ENCODE assay signal across 4 cellular contexts in the genomic region with DNA sequence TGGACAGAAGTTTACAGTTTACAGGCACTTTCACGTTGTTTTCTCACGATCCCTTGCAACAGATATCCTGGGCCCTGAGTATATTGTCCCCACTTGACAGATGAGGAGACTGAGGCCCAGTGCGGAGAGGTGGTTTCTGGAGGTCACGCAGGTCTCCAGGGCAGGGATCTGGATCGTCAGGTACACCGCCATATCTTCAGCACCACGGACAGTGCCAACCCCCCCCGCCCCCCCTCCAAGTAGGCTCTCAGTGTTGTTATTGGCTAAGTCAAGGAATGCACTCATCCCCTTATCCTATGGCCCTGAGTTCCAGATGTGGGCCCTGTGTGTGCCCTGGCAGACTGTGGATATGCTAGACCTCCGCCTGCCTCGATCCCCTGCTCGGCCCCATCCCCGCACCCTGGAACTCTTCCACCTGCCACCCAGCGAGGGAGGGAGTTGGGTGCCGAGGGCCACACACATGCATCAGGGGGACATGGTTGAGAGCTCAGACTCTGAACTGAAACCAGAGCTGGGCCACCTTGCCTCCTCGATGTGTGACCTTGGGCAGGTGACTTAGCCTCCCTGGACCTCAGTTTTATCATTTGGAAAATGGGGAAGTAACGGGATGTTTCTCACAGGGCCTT.
TF ChIP-seq lines count a peak whose summit lies in the region.

No MANE protein-coding gene starts in this region.

TF ChIP-seq in SK-N-SH, 30 proteins besides CTCF, POLR2A, EP300 and RAD21:
- no peak for TF ChIP-seq NRF1 (IDR thresholded peaks at IDR 0.05; ENCODE audit: low read depth, low read length)
- peak; percentile 83 for TF ChIP-seq REST (IDR thresholded peaks at IDR 0.05; ENCODE audit: low read depth, low read length)

TF ChIP-seq in SK-N-SH treated with all-trans-retinoic acid at 6 μM for 48 hours, 23 proteins besides CTCF, POLR2A, EP300 and RAD21:
- no peak for TF ChIP-seq ZFP3 (CRISPR knock-in tag; IDR thresholded peaks at IDR 0.05)
- no peak for TF ChIP-seq GLIS3 (CRISPR knock-in tag; IDR thresholded peaks at IDR 0.05)
- TF ChIP-seq ZFP30 (CRISPR knock-in tag; IDR thresholded peaks at IDR 0.05) = no peak
- TF ChIP-seq ARNTL (CRISPR knock-in tag; IDR thresholded peaks at IDR 0.05; ENCODE audit: borderline replicate concordance, low read depth) = no peak
- TF ChIP-seq ZNF8 (CRISPR knock-in tag; IDR thresholded peaks at IDR 0.05) = no peak
- no peak for TF ChIP-seq TOX (CRISPR knock-in tag; IDR thresholded peaks at IDR 0.05; ENCODE audit: borderline replicate concordance)
- TF ChIP-seq, protein P1, sequence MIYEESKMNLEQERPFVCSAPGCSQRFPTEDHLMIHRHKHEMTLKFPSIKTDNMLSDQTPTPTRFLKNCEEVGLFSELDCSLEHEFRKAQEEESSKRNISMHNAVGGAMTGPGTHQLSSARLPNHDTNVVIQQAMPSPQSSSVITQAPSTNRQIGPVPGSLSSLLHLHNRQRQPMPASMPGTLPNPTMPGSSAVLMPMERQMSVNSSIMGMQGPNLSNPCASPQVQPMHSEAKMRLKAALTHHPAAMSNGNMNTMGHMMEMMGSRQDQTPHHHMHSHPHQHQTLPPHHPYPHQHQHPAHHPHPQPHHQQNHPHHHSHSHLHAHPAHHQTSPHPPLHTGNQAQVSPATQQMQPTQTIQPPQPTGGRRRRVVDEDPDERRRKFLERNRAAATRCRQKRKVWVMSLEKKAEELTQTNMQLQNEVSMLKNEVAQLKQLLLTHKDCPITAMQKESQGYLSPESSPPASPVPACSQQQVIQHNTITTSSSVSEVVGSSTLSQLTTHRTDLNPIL (CRISPR knock-in tag; IDR thresholded peaks at IDR 0.05; ENCODE audit: low read depth) = no peak
- TF ChIP-seq RARB (CRISPR knock-in tag; IDR thresholded peaks at IDR 0.05) = no peak
- TF ChIP-seq PPARA (CRISPR knock-in tag; IDR thresholded peaks at IDR 0.05; ENCODE audit: borderline replicate concordance) = no peak
- no peak for TF ChIP-seq ESRRG (CRISPR knock-in tag; IDR thresholded peaks at IDR 0.05)
- TF ChIP-seq, protein P2, sequence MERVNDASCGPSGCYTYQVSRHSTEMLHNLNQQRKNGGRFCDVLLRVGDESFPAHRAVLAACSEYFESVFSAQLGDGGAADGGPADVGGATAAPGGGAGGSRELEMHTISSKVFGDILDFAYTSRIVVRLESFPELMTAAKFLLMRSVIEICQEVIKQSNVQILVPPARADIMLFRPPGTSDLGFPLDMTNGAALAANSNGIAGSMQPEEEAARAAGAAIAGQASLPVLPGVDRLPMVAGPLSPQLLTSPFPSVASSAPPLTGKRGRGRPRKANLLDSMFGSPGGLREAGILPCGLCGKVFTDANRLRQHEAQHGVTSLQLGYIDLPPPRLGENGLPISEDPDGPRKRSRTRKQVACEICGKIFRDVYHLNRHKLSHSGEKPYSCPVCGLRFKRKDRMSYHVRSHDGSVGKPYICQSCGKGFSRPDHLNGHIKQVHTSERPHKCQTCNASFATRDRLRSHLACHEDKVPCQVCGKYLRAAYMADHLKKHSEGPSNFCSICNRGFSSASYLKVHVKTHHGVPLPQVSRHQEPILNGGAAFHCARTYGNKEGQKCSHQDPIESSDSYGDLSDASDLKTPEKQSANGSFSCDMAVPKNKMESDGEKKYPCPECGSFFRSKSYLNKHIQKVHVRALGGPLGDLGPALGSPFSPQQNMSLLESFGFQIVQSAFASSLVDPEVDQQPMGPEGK (CRISPR knock-in tag; IDR thresholded peaks at IDR 0.05; ENCODE audit: borderline replicate concordance) = no peak
- TF ChIP-seq TCF4 (CRISPR knock-in tag; IDR thresholded peaks at IDR 0.05; ENCODE audit: borderline replicate concordance) = no peak
- TF ChIP-seq OSR1 (CRISPR knock-in tag; IDR thresholded peaks at IDR 0.05) = no peak

TF ChIP-seq in Ishikawa, 13 proteins besides CTCF, POLR2A, EP300 and RAD21:
- TF ChIP-seq USF1 (IDR thresholded peaks at IDR 0.05) = no peak
- TF ChIP-seq TEAD4 (IDR thresholded peaks at IDR 0.05) = no peak
- no peak for TF ChIP-seq TCF12 (IDR thresholded peaks at IDR 0.05; ENCODE audit: low read depth)
- no peak for TF ChIP-seq EGR1 (IDR thresholded peaks at IDR 0.05)
- TF ChIP-seq ZBTB7A (IDR thresholded peaks at IDR 0.05; ENCODE audit: low read depth) = no peak
- no peak for TF ChIP-seq TAF1 (IDR thresholded peaks at IDR 0.05; ENCODE audit: low read depth)
- TF ChIP-seq, protein P3, sequence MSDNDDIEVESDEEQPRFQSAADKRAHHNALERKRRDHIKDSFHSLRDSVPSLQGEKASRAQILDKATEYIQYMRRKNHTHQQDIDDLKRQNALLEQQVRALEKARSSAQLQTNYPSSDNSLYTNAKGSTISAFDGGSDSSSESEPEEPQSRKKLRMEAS (IDR thresholded peaks at IDR 0.05) = no peak
- TF ChIP-seq YY1 (IDR thresholded peaks at IDR 0.05; ENCODE audit: low read depth) = peak; percentile 74
- no peak for TF ChIP-seq CREB1 (IDR thresholded peaks at IDR 0.05; ENCODE audit: low read depth)
- TF ChIP-seq FOXM1 (IDR thresholded peaks at IDR 0.05; ENCODE audit: borderline replicate concordance, low read depth) = 0 out of 2 replicates have a peak, but pooled peaks have one; percentile 27
- no peak for TF ChIP-seq CEBPB (IDR thresholded peaks at IDR 0.05)
- peak; percentile 91 for TF ChIP-seq REST (IDR thresholded peaks at IDR 0.05; ENCODE audit: low read depth)
- TF ChIP-seq NFIC (IDR thresholded peaks at IDR 0.05) = no peak

TF ChIP-seq in GM12878, 131 proteins besides CTCF, POLR2A, EP300 and RAD21:
- TF ChIP-seq RB1 (IDR thresholded peaks at IDR 0.05; ENCODE audit: borderline replicate concordance) (no peak), REST (IDR thresholded peaks at IDR 0.05; ENCODE audit: low read depth, low read length) (peak; percentile 68)
